In genomic region chr2:134193006-134193405, GRCh38 we compare ENCODE assay signal across 21 cellular contexts.
A peak's percentile ranks its signal among the peaks of the same experiment; 100 is the strongest.
DNase-seq lines count a peak whose midpoint lies in the region; ATAC-seq, FAIRE-seq and TF ChIP-seq lines count a peak whose summit lies in the region.
"Had no signal": no experiment of that assay in that cellular context is flagged by ENCODE, and none has a peak within 500 bp of the region (broad histone marks: within the 10 kb centered on the region; RNA-seq: fewer than 3 reads in every experiment).

No MANE protein-coding gene starts in this region.

- peak overlapping the region; percentile 15 for H2AK9ac ChIP-seq in IMR-90 (replicated peaks; ENCODE audit: low read depth, low read length, poor library complexity)

- H3K79me1 ChIP-seq in IMR-90 (ENCODE audit: low read depth in 1 of 2, low read length in 2 of 2) = peaks cover 53 to 80% of the 10 kb centered on the region in 2 experiments

- H3K56ac ChIP-seq in IMR-90 (ENCODE audit: extremely low read depth, insufficient read depth, low read length) = no peak overlapping the region

- H4K5ac ChIP-seq in IMR-90 (ENCODE audit: low read depth, low read length) = no peak overlapping the region

- no peaks in the 10 kb centered on the region for H3K27me3 Mint-ChIP-seq in astrocyte (ENCODE audit: low read depth, unreplicated experiment)
- no peaks in the 10 kb centered on the region for H3K27me3 Mint-ChIP-seq in T-cell
- H3K27me3 Mint-ChIP-seq: brain, progenitor cell of endocrine pancreas had no signal

- H3K23ac ChIP-seq in IMR-90 (ENCODE audit: low read depth, low read length) = no peak overlapping the region

- H3K9me3 Mint-ChIP-seq in astrocyte (ENCODE audit: unreplicated experiment) (no peaks in the 10 kb centered on the region), T-cell (peaks cover 2 to 6% (median 3%) of the 10 kb centered on the region in 3 donors)

- no peak overlapping the region for H4K91ac ChIP-seq in IMR-90 (ENCODE audit: insufficient read depth, low read depth, low read length)

- DNase-seq in IMR-90 (peak; percentile 82), astrocyte (ENCODE audit: low read depth) (peak; percentile 42), fibroblast of villous mesenchyme (ENCODE audit: low read depth) (peak; percentile 48), testis (peak; percentile 25), T-cell (no peak), GM19239 (ENCODE audit: insufficient read length, low spot score) (no peak)
- DNase-seq in activated CD4-positive, alpha-beta T cell treated with anti-CD3 and anti-CD28 coated beads, Interleukin-2, amount 50 U/mL, for 4 hours = no peak
- DNase-seq: activated CD4-positive, alpha-beta T cell treated with anti-CD3 and anti-CD28 coated beads, Interleukin-2, amount 50 U/mL, for 1 hour; activated naive CD4-positive, alpha-beta T cell treated with anti-CD3 and anti-CD28 coated beads for 36 hours; BE2C; dermis blood vessel endothelial cell; GF-D8; MM.1S; NCI-H187; stimulated activated CD4-positive, alpha-beta T cell treated with anti-CD3 and anti-CD28 coated beads, Interleukin-4, amount 100 ng/mL, for 4 hours had no signal

- intact Hi-C loops in IMR-90 (cut with micrococcal nuclease) (no loop called here), testis (cut with DNase I; ENCODE audit: low total_unique reads) (no loop called here)

- H3K9me1 ChIP-seq in IMR-90 (ENCODE audit: insufficient read depth, low read length) = peaks cover 17% of the 10 kb centered on the region

- H4K8ac ChIP-seq in IMR-90 (ENCODE audit: low read depth in 2 of 2, low read length in 2 of 2) = no peak overlapping the region

- no peak overlapping the region for H3K4me3 ChIP-seq in IMR-90 (ENCODE audit: insufficient read depth, low read depth, low read length)
- H3K4me3 ChIP-seq in astrocyte (ENCODE audit: insufficient read depth, low read depth, low read length) = no peak overlapping the region
- no peak overlapping the region for H3K4me3 ChIP-seq in fibroblast of villous mesenchyme (ENCODE audit: low read depth, low read length)
- H3K4me3 ChIP-seq in testis = no peak overlapping the region
- H3K4me3 ChIP-seq: GM12878, smooth muscle cell had no signal

- TF ChIP-seq CTCF in IMR-90 (conservative IDR thresholded peaks at IDR 0.05; ENCODE audit: low read depth, low read length) (no peak), astrocyte (IDR thresholded peaks at IDR 0.05; ENCODE audit: insufficient read depth, low read depth, low read length) (no peak), fibroblast of villous mesenchyme (IDR thresholded peaks at IDR 0.05; ENCODE audit: insufficient read depth, low read depth, low read length) (no peak), testis (IDR thresholded peaks at IDR 0.05) (no peak)

- peak overlapping the region; percentile 53; the same call in 1 of the 2 replicates for H2BK120ac ChIP-seq in IMR-90 (ENCODE audit: low read depth, low read length)

- peaks cover 24% of the 10 kb centered on the region for H3K79me2 ChIP-seq in astrocyte (ENCODE audit: insufficient read depth, low read length)

- FAIRE-seq in astrocyte (lab: Jason Lieb, UNC) = no peak
- no peak for FAIRE-seq in GM19239 (lab: Jason Lieb, UNC)
- FAIRE-seq: GM12878 had no signal

- no peaks in the 10 kb centered on the region for H3K9me3 ChIP-seq in IMR-90 (ENCODE audit: control insufficient read depth, insufficient read depth, low read length)
- H3K9me3 ChIP-seq in astrocyte (ENCODE audit: insufficient read depth, low read depth, low read length) = no peaks in the 10 kb centered on the region
- H3K9me3 ChIP-seq in testis = no peaks in the 10 kb centered on the region
- H3K9me3 ChIP-seq: BE2C had no signal

- H3K4ac ChIP-seq in IMR-90 (ENCODE audit: low read depth, low read length) = no peak overlapping the region

- no peak overlapping the region for H3K18ac ChIP-seq in IMR-90 (ENCODE audit: low read depth, low read length)

- in situ Hi-C loops in IMR-90 (cut with MboI; ENCODE audit: low sequenced_read_pairs) = no loop called here

- H3K36me3 Mint-ChIP-seq in astrocyte (ENCODE audit: low read depth, unreplicated experiment) (peaks cover 4% of the 10 kb centered on the region), T-cell (peaks cover 19% of the 10 kb centered on the region)

- H2AFZ ChIP-seq in IMR-90 (replicated peaks; ENCODE audit: low read length, poor library complexity) (no peak overlapping the region), astrocyte (ENCODE audit: low read depth, low read length) (no peak overlapping the region)

- H3K4me1 Mint-ChIP-seq in astrocyte (ENCODE audit: low read depth, unreplicated experiment) = peaks cover 17% of the 10 kb centered on the region
- peaks cover 61 to 75% (median 74%) of the 10 kb centered on the region in 3 donors for H3K4me1 Mint-ChIP-seq in T-cell

- ATAC-seq in IMR-90 (ENCODE audit: low read depth) (peak; percentile 72), GM18873 (IDR thresholded peaks at IDR 0.05; ENCODE audit: low FRiP score, unreplicated experiment) (no peak), T-cell (replicated peaks in 1 of 4) (no peak)
- ATAC-seq: GM12878 had no signal

- H2BK5ac ChIP-seq in IMR-90 (ENCODE audit: low read depth, low read length, poor library complexity, severe bottlenecking) = no peak overlapping the region

- no peak for TF ChIP-seq RAD21 in IMR-90 (IDR thresholded peaks at IDR 0.05; ENCODE audit: low read length)

- H4K20me1 ChIP-seq in IMR-90 (ENCODE audit: insufficient read depth, low read length) (peaks cover 83% of the 10 kb centered on the region), astrocyte (ENCODE audit: insufficient read depth, low read length) (peaks cover 34% of the 10 kb centered on the region)

- H3K9ac ChIP-seq in IMR-90 (ENCODE audit: low read depth, low read length) = no peak overlapping the region
- no peak overlapping the region for H3K9ac ChIP-seq in astrocyte (ENCODE audit: low read length)

- CTCF ChIA-PET in IMR-90 (lab: Yijun Ruan, JAX) (no interaction called here), T-cell (lab: Charles Lee) (no interaction called here)

- H3K27me3 ChIP-seq in IMR-90 (ENCODE audit: control insufficient read depth, insufficient read depth, low read length) (no peaks in the 10 kb centered on the region), astrocyte (ENCODE audit: insufficient read depth, low read length) (no peaks in the 10 kb centered on the region), testis (no peaks in the 10 kb centered on the region)
- H3K27me3 ChIP-seq: BE2C had no signal

- POLR2A ChIA-PET in IMR-90 (lab: Charles Lee; ENCODE audit: unreplicated experiment) (no interaction called here), T-cell (lab: Charles Lee) (no interaction called here)

- H3K4me2 ChIP-seq in IMR-90 (ENCODE audit: low read depth, low read length) = no peak overlapping the region
- H3K4me2 ChIP-seq in astrocyte (ENCODE audit: low read length) = no peak overlapping the region
- H3K4me2 ChIP-seq: smooth muscle cell had no signal

- H3K27ac Mint-ChIP-seq in astrocyte (ENCODE audit: unreplicated experiment) (no peak overlapping the region), T-cell (no peak overlapping the region)
- H3K27ac Mint-ChIP-seq: activated naive CD4-positive, alpha-beta T cell treated with anti-CD3 and anti-CD28 coated beads for 36 hours; mesothelial cell of epicardium; progenitor cell of endocrine pancreas had no signal

- H3K4me3 Mint-ChIP-seq in astrocyte (ENCODE audit: unreplicated experiment) (no peak overlapping the region), T-cell (no peak overlapping the region)
- H3K4me3 Mint-ChIP-seq: activated naive CD4-positive, alpha-beta T cell treated with anti-CD3 and anti-CD28 coated beads for 36 hours; brain; mesothelial cell of epicardium had no signal

- H3K14ac ChIP-seq in IMR-90 (replicated peaks; ENCODE audit: low read depth, low read length) = peak overlapping the region; percentile 76

- WGBS in IMR-90 (ENCODE audit: extremely low coverage in 2 of 2, insufficient read length in 1 of 2), 2 experiments = no CpG with 5 or more reads among the region's 1 CpG
- WGBS in testis, 2 donors = 35 to 49% methylated on average over 1 of the region's 1 CpG

- no peak overlapping the region for H2AK5ac ChIP-seq in IMR-90 (ENCODE audit: low read depth, low read length)

- peaks cover 6% of the 10 kb centered on the region; the same call in 1 of the 2 replicates for H3K36me3 ChIP-seq in IMR-90 (ENCODE audit: control insufficient read depth, insufficient read depth, low read length)
- H3K36me3 ChIP-seq in astrocyte (ENCODE audit: insufficient read depth, low read length) = no peaks in the 10 kb centered on the region
- H3K36me3 ChIP-seq in testis (ENCODE audit: low read depth, missing control alignments) = no peaks in the 10 kb centered on the region
- H3K36me3 ChIP-seq: BE2C had no signal

- H3K27ac ChIP-seq in IMR-90 (ENCODE audit: insufficient read depth, low read length) (no peak overlapping the region), astrocyte (ENCODE audit: low read depth, low read length) (no peak overlapping the region), testis (no peak overlapping the region)

- BruUV-seq in IMR-90 (replicated peaks; lab: Mats Ljungman, UMichigan) = no TSS peak

- dilution Hi-C loops in IMR-90 (cut with HindIII; ENCODE audit: low sequenced_read_pairs, unreplicated experiment) = no loop called here

- no peak overlapping the region for H2BK20ac ChIP-seq in IMR-90 (ENCODE audit: low read depth, low read length)

- TF ChIP-seq POLR2A in IMR-90 (IDR thresholded peaks at IDR 0.05; ENCODE audit: low read depth, low read length) (no peak), testis (IDR thresholded peaks at IDR 0.05) (no peak)

- no peak overlapping the region for H2BK15ac ChIP-seq in IMR-90 (ENCODE audit: low read depth, low read length)

- H3K4me1 ChIP-seq in IMR-90 (ENCODE audit: control insufficient read depth, insufficient read depth, low read length) = peaks cover 8% of the 10 kb centered on the region
- H3K4me1 ChIP-seq in astrocyte (ENCODE audit: insufficient read depth, low read length) = peaks cover 4% of the 10 kb centered on the region
- peaks cover 15% of the 10 kb centered on the region for H3K4me1 ChIP-seq in testis
- H3K4me1 ChIP-seq: BE2C had no signal

TF ChIP-seq in IMR-90, 13 proteins besides CTCF, POLR2A, EP300 and RAD21:
- TF ChIP-seq, protein P1, sequence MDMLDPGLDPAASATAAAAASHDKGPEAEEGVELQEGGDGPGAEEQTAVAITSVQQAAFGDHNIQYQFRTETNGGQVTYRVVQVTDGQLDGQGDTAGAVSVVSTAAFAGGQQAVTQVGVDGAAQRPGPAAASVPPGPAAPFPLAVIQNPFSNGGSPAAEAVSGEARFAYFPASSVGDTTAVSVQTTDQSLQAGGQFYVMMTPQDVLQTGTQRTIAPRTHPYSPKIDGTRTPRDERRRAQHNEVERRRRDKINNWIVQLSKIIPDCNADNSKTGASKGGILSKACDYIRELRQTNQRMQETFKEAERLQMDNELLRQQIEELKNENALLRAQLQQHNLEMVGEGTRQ (IDR thresholded peaks at IDR 0.05; ENCODE audit: low read depth, low read length) = no peak
- no peak for TF ChIP-seq RCOR1 (IDR thresholded peaks at IDR 0.05; ENCODE audit: insufficient replicate concordance, low read length)
- TF ChIP-seq FOS (IDR thresholded peaks at IDR 0.05; ENCODE audit: low read depth, low read length) = peak; percentile 33; the same call in 1 of the 2 replicates

Comparison
In these comparisons a context has a peak if more than half of its experiments do, and no peak if none do; other contexts are left out.
1. DNase-seq: peak in IMR-90 (single experiment), astrocyte (single experiment), fibroblast of villous mesenchyme (single experiment) and testis (single experiment); none in T-cell (0 of 34), GM19239 (single experiment) and activated CD4-positive, alpha-beta T cell treated with anti-CD3 and anti-CD28 coated beads, Interleukin-2, amount 50 U/mL, for 4 hours (0 of 2).